17 cellular contexts compared by ENCODE assay signal in genomic region chr11:122275513-122275912, GRCh38.
A peak's percentile ranks its signal among the peaks of the same experiment; 100 is the strongest.
DNase-seq lines count a peak whose midpoint lies in the region; ATAC-seq and TF ChIP-seq lines count a peak whose summit lies in the region.
"Had no signal": no experiment of that assay in that cellular context is flagged by ENCODE, and none has a peak within 500 bp of the region (broad histone marks: within the 10 kb centered on the region; RNA-seq: fewer than 3 reads in every experiment).

No MANE protein-coding gene starts in this region.

- in situ Hi-C loops in gastrocnemius medialis (cut with MboI; ENCODE audit: low sequenced_read_pairs in 4 of 4): no loop called here

- H3K4me3 ChIP-seq in ascending aorta: no peak overlapping the region
- H3K4me3 ChIP-seq in fibroblast of the aortic adventitia (ENCODE audit: low read depth, low read length): no peak overlapping the region
- H3K4me3 ChIP-seq in gastrocnemius medialis: no peak overlapping the region
- H3K4me3 ChIP-seq: BLaER1, GM23338 had no signal

- ATAC-seq in gastrocnemius medialis: no peak
- ATAC-seq: CD8-positive, alpha-beta T cell; GM23338; HCT116 had no signal

- H3K9me3 ChIP-seq in ascending aorta (no peaks in the 10 kb centered on the region), gastrocnemius medialis (no peaks in the 10 kb centered on the region)
- H3K9me3 ChIP-seq: BLaER1, Caco-2 had no signal

- H3K4me1 ChIP-seq in ascending aorta (peaks cover 4 to 11% of the 10 kb centered on the region in 2 donors), gastrocnemius medialis (peaks cover 11 to 13% of the 10 kb centered on the region in 2 donors)
- H3K4me1 ChIP-seq: BLaER1, Caco-2 had no signal

- H3K27me3 ChIP-seq in ascending aorta (no peaks in the 10 kb centered on the region), gastrocnemius medialis (no peaks in the 10 kb centered on the region)
- H3K27me3 ChIP-seq: BLaER1 had no signal

- H3K36me3 ChIP-seq in ascending aorta (peaks cover 0 to 5% of the 10 kb centered on the region in 2 donors), gastrocnemius medialis (no peaks in the 10 kb centered on the region)
- H3K36me3 ChIP-seq: BLaER1 had no signal

- peak; percentile 28 for DNase-seq in GM03348 (ENCODE audit: low spot score)
- DNase-seq in ascending aorta (ENCODE audit: low spot score in 2 of 2): no peak
- peak; percentile 58 for DNase-seq in fibroblast of the aortic adventitia (ENCODE audit: low read depth)
- no peak for DNase-seq in gastrocnemius medialis
- DNase-seq in EL: no peak
- no peak for DNase-seq in activated naive CD4-positive, alpha-beta T cell treated with anti-CD3 and anti-CD28 coated beads, Interleukin-2, amount 50 U/mL, for 16 hours
- DNase-seq: Caco-2; CD4-positive, CD25-positive, alpha-beta regulatory T cell; CD8-positive, alpha-beta T cell; DMS153; DND-41; GDM1; H9 had no signal

- TF ChIP-seq CTCF in ascending aorta (IDR thresholded peaks at IDR 0.05) (no peak), fibroblast of the aortic adventitia (IDR thresholded peaks at IDR 0.05; ENCODE audit: insufficient read depth, low read length) (no peak), gastrocnemius medialis (IDR thresholded peaks at IDR 0.05 in 4 of 5, conservative IDR thresholded peaks at IDR 0.05 in 1 of 5) (no peak)

- no peak for TF ChIP-seq POLR2A in gastrocnemius medialis (IDR thresholded peaks at IDR 0.05)

- peak overlapping the region; percentile 3 to 34 for H3K27ac ChIP-seq in ascending aorta
- no peak overlapping the region for H3K27ac ChIP-seq in gastrocnemius medialis
- H3K27ac ChIP-seq: BLaER1, C4-2B had no signal

- intact Hi-C loops in ascending aorta (cut with DNase I): no loop called here
- intact Hi-C loops in gastrocnemius medialis (cut with DNase I; ENCODE audit: low total_unique reads): no loop called here

Comparison
In these comparisons a context has a peak if more than half of its experiments do, and no peak if none do; other contexts are left out.
1. DNase-seq: peak in GM03348 (single experiment) and fibroblast of the aortic adventitia (single experiment); none in ascending aorta (0 of 2), gastrocnemius medialis (0 of 2), EL (single experiment) and activated naive CD4-positive, alpha-beta T cell treated with anti-CD3 and anti-CD28 coated beads, Interleukin-2, amount 50 U/mL, for 16 hours (single experiment).
2. H3K27ac ChIP-seq: peak in ascending aorta (2 of 2); none in gastrocnemius medialis (0 of 4).